ENCODE assay signal across 1 cellular context in the genomic region with DNA sequence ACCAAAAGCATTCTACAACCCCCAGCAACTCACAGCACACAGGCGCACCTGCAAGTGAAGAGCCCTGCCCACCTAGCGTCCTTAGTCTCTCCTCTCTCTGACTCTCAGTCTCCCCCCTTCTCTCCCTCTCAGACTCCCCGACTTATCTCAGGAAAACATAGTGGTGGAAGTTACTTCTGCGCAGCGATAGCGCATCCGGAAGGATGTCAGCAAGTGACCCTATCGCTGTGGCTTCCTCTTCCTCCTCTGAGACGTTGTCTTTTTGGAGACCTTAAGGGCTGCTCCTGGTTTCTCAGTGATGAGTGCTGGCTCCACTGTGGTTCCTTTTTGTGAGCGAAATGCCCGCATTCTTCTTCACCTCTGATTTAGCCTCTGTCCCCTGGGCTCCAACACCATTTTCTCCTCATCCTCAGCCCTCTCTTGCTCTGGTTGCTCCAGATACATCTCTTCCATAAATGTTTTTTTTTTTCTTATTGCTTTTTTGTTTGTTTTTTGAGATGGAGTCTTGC.
A peak's percentile ranks its signal among the peaks of the same experiment; 100 is the strongest.
TF ChIP-seq lines count a peak whose summit lies in the region.

No MANE protein-coding gene starts in this region.

TF ChIP-seq in K562, 482 proteins besides CTCF, POLR2A, EP300 and RAD21 (continued from another document and continues in another):
- TF ChIP-seq, protein P1, sequence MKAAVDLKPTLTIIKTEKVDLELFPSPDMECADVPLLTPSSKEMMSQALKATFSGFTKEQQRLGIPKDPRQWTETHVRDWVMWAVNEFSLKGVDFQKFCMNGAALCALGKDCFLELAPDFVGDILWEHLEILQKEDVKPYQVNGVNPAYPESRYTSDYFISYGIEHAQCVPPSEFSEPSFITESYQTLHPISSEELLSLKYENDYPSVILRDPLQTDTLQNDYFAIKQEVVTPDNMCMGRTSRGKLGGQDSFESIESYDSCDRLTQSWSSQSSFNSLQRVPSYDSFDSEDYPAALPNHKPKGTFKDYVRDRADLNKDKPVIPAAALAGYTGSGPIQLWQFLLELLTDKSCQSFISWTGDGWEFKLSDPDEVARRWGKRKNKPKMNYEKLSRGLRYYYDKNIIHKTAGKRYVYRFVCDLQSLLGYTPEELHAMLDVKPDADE (conservative IDR thresholded peaks at IDR 0.05; ENCODE audit: control insufficient read depth, low read depth, low read length), result peak; percentile 87; the same call in 1 of the 2 replicates
- TF ChIP-seq, protein P2, sequence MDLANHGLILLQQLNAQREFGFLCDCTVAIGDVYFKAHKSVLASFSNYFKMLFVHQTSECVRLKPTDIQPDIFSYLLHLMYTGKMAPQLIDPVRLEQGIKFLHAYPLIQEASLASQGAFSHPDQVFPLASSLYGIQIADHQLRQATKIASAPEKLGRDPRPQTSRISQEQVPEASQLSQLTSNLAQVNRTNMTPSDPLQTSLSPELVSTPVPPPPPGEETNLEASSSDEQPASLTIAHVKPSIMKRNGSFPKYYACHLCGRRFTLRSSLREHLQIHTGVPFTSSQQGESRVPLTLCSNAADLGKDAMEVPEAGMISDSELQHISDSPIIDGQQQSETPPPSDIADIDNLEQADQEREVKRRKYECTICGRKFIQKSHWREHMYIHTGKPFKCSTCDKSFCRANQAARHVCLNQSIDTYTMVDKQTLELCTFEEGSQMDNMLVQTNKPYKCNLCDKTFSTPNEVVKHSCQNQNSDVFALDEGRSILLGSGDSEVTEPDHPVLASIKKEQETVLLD (IDR thresholded peaks at IDR 0.05), result peak; percentile 80; the same call in 1 of the 2 replicates
- TF ChIP-seq, protein P3, sequence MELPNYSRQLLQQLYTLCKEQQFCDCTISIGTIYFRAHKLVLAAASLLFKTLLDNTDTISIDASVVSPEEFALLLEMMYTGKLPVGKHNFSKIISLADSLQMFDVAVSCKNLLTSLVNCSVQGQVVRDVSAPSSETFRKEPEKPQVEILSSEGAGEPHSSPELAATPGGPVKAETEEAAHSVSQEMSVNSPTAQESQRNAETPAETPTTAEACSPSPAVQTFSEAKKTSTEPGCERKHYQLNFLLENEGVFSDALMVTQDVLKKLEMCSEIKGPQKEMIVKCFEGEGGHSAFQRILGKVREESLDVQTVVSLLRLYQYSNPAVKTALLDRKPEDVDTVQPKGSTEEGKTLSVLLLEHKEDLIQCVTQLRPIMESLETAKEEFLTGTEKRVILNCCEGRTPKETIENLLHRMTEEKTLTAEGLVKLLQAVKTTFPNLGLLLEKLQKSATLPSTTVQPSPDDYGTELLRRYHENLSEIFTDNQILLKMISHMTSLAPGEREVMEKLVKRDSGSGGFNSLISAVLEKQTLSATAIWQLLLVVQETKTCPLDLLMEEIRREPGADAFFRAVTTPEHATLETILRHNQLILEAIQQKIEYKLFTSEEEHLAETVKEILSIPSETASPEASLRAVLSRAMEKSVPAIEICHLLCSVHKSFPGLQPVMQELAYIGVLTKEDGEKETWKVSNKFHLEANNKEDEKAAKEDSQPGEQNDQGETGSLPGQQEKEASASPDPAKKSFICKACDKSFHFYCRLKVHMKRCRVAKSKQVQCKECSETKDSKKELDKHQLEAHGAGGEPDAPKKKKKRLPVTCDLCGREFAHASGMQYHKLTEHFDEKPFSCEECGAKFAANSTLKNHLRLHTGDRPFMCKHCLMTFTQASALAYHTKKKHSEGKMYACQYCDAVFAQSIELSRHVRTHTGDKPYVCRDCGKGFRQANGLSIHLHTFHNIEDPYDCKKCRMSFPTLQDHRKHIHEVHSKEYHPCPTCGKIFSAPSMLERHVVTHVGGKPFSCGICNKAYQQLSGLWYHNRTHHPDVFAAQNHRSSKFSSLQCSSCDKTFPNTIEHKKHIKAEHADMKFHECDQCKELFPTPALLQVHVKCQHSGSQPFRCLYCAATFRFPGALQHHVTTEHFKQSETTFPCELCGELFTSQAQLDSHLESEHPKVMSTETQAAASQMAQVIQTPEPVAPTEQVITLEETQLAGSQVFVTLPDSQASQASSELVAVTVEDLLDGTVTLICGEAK (IDR thresholded peaks at IDR 0.05), result peak; percentile 85
- TF ChIP-seq, protein P3 (CRISPR knock-in tag; IDR thresholded peaks at IDR 0.05), result no peak
- peak in 1 of 3 experiments; percentile 76 for TF ChIP-seq YY1 (IDR thresholded peaks at IDR 0.05; ENCODE audit: borderline replicate concordance in 1 of 3, control insufficient read depth in 1 of 3, extremely low read depth in 1 of 3, insufficient read depth in 3 of 3, insufficient read length in 1 of 3, insufficient replicate concordance in 2 of 3, low read depth in 1 of 3, low read length in 2 of 3)
- TF ChIP-seq DNMT1 (IDR thresholded peaks at IDR 0.05), result 0 out of 2 replicates have a peak, but pooled peaks have one; percentile 83
- peak; percentile 98 for TF ChIP-seq SMARCE1 (IDR thresholded peaks at IDR 0.05)
- no peak for TF ChIP-seq POU5F1 (IDR thresholded peaks at IDR 0.05; ENCODE audit: borderline replicate concordance, low read depth, low read length, partially characterized antibody)
- 0 out of 4 replicates have a peak, but pooled peaks of 1 of the 2 experiments have one; percentile 41 for TF ChIP-seq TEAD1 (CRISPR knock-in tag; IDR thresholded peaks at IDR 0.05)
- TF ChIP-seq ILF3 (IDR thresholded peaks at IDR 0.05; ENCODE audit: borderline replicate concordance), result no peak
- TF ChIP-seq HSF4 (CRISPR knock-in tag; IDR thresholded peaks at IDR 0.05; ENCODE audit: borderline replicate concordance), result no peak
- TF ChIP-seq, protein P4, sequence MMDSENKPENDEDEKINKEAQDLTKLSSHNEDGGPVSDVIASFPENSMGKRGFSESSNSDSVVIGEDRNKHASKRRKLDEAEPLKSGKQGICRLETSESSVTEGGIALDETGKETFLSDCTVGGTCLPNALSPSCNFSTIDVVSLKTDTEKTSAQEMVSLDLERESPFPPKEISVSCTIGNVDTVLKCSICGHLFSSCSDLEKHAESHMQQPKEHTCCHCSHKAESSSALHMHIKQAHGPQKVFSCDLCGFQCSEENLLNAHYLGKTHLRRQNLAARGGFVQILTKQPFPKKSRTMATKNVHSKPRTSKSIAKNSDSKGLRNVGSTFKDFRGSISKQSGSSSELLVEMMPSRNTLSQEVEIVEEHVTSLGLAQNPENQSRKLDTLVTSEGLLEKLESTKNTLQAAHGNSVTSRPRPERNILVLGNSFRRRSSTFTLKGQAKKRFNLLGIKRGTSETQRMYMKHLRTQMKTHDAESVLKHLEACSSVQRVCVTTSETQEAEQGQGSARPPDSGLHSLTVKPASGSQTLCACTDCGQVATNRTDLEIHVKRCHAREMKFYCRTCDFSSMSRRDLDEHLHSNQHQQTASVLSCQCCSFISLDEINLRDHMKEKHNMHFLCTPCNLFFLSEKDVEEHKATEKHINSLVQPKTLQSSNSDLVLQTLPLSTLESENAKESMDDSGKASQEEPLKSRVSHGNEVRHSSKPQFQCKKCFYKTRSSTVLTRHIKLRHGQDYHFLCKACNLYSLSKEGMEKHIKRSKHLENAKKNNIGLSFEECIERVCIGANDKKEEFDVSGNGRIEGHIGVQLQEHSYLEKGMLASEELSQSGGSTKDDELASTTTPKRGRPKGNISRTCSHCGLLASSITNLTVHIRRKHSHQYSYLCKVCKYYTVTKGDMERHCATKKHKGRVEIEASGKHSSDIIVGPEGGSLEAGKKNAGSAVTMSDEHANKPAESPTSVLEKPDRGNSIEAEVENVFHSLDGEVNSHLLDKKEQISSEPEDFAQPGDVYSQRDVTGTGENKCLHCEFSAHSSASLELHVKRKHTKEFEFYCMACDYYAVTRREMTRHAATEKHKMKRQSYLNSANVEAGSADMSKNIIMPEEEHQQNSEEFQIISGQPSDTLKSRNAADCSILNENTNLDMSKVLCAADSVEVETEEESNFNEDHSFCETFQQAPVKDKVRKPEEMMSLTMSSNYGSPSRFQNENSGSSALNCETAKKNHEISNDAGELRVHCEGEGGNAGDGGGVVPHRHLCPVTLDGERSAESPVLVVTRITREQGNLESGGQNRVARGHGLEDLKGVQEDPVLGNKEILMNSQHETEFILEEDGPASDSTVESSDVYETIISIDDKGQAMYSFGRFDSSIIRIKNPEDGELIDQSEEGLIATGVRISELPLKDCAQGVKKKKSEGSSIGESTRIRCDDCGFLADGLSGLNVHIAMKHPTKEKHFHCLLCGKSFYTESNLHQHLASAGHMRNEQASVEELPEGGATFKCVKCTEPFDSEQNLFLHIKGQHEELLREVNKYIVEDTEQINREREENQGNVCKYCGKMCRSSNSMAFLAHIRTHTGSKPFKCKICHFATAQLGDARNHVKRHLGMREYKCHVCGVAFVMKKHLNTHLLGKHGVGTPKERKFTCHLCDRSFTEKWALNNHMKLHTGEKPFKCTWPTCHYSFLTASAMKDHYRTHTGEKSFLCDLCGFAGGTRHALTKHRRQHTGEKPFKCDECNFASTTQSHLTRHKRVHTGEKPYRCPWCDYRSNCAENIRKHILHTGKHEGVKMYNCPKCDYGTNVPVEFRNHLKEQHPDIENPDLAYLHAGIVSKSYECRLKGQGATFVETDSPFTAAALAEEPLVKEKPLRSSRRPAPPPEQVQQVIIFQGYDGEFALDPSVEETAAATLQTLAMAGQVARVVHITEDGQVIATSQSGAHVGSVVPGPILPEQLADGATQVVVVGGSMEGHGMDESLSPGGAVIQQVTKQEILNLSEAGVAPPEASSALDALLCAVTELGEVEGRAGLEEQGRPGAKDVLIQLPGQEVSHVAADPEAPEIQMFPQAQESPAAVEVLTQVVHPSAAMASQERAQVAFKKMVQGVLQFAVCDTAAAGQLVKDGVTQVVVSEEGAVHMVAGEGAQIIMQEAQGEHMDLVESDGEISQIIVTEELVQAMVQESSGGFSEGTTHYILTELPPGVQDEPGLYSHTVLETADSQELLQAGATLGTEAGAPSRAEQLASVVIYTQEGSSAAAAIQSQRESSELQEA (IDR thresholded peaks at IDR 0.05; ENCODE audit: low read depth), result peak; percentile 43; the same call in 1 of the 2 replicates
- peak; percentile 82 for TF ChIP-seq MEIS2 (IDR thresholded peaks at IDR 0.05; ENCODE audit: partially characterized antibody)
- peak; percentile 52; the same call in 1 of the 2 replicates for TF ChIP-seq NFE2 (IDR thresholded peaks at IDR 0.05; ENCODE audit: low read depth)
- TF ChIP-seq ZZZ3 (IDR thresholded peaks at IDR 0.05), result no peak
- TF ChIP-seq FOXA3 (CRISPR knock-in tag; conservative IDR thresholded peaks at IDR 0.05 in 1 of 2, IDR thresholded peaks at IDR 0.05 in 1 of 2), result no peak
- TF ChIP-seq DIDO1 (tag; IDR thresholded peaks at IDR 0.05; ENCODE audit: low read depth), result no peak
- TF ChIP-seq SAP30 (IDR thresholded peaks at IDR 0.05; ENCODE audit: borderline replicate concordance, insufficient read depth, low read depth, low read length, poor library complexity, severe bottlenecking), result no peak
- peak; percentile 57; the same call in 1 of the 2 replicates for TF ChIP-seq MYNN (IDR thresholded peaks at IDR 0.05)
- TF ChIP-seq MYNN (CRISPR knock-in tag; IDR thresholded peaks at IDR 0.05), result no peak
- no peak for TF ChIP-seq TCF7L2 (IDR thresholded peaks at IDR 0.05; ENCODE audit: low read depth, low read length)
- TF ChIP-seq, protein P5, sequence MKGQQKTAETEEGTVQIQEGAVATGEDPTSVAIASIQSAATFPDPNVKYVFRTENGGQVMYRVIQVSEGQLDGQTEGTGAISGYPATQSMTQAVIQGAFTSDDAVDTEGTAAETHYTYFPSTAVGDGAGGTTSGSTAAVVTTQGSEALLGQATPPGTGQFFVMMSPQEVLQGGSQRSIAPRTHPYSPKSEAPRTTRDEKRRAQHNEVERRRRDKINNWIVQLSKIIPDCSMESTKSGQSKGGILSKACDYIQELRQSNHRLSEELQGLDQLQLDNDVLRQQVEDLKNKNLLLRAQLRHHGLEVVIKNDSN (CRISPR knock-in tag; IDR thresholded peaks at IDR 0.05), result no peak
- TF ChIP-seq ZC3H4 (CRISPR knock-in tag; IDR thresholded peaks at IDR 0.05; ENCODE audit: borderline replicate concordance), result no peak
- TF ChIP-seq, protein P6, sequence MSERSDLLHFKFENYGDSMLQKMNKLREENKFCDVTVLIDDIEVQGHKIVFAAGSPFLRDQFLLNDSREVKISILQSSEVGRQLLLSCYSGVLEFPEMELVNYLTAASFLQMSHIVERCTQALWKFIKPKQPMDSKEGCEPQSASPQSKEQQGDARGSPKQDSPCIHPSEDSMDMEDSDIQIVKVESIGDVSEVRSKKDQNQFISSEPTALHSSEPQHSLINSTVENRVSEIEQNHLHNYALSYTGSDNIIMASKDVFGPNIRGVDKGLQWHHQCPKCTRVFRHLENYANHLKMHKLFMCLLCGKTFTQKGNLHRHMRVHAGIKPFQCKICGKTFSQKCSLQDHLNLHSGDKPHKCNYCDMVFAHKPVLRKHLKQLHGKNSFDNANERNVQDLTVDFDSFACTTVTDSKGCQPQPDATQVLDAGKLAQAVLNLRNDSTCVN (CRISPR knock-in tag; IDR thresholded peaks at IDR 0.05), result no peak
- TF ChIP-seq KHSRP (IDR thresholded peaks at IDR 0.05), result peak; percentile 61; the same call in 1 of the 2 replicates
- TF ChIP-seq RBM34 (IDR thresholded peaks at IDR 0.05; ENCODE audit: borderline replicate concordance, insufficient read depth, low read length), result no peak
- TF ChIP-seq, protein P7, sequence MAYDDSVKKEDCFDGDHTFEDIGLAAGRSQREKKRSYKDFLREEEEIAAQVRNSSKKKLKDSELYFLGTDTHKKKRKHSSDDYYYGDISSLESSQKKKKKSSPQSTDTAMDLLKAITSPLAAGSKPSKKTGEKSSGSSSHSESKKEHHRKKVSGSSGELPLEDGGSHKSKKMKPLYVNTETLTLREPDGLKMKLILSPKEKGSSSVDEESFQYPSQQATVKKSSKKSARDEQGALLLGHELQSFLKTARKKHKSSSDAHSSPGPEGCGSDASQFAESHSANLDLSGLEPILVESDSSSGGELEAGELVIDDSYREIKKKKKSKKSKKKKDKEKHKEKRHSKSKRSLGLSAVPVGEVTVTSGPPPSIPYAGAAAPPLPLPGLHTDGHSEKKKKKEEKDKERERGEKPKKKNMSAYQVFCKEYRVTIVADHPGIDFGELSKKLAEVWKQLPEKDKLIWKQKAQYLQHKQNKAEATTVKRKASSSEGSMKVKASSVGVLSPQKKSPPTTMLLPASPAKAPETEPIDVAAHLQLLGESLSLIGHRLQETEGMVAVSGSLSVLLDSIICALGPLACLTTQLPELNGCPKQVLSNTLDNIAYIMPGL (CRISPR knock-in tag; IDR thresholded peaks at IDR 0.05), result no peak
- TF ChIP-seq SUPT5H (IDR thresholded peaks at IDR 0.05), result peak; percentile 72
